Comparison of ENCODE assay signal across 14 cellular contexts in the genomic region with DNA sequence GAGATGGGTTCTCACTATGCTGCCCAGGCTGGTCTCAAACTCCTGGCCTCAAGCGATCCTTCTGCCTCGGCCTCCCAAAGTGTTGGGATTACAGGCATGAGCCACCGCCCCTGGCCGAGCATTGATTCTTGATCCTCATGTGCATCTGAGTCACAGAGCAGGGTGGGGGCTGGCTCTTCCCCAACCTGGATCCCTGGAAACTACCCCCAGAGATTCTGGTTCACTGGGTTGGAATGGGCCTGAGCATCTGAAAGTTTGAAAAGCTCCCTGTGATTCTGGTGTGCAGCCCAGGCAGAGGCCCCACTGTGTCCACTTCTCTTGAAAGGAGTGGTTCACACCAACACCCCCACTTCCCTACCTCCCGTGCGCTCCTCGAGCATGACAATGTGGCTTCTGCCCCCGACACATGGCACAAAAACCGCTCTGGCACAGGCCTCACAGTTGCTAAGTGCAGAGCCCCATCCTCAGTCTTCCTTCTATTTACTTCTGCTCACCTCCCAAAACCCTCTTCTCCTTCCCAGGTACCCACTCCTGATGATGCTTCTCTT. TPM values are rescaled to one million over a fixed set of nuclear protein-coding genes. Genes with fewer than 3 reads are reported as not detected.
"Had no signal": no experiment of that assay in that cellular context is flagged by ENCODE, and none has a peak within 500 bp of the region (broad histone marks: within the 10 kb centered on the region; RNA-seq: fewer than 3 reads in every experiment).

No MANE protein-coding gene starts in this region.

- H3K36me3 ChIP-seq: thoracic aorta, uterus had no signal

- H3K4me3 ChIP-seq: thoracic aorta, uterus had no signal

- H3K27me3 ChIP-seq: uterus had no signal

- H3K27me3 Mint-ChIP-seq: activated CD4-positive, alpha-beta T cell treated with anti-CD3 and anti-CD28 coated beads, Interleukin-2, amount 10 ng/mL, durations not matched to agents 7 days and 5 days; activated naive CD8-positive, alpha-beta T cell treated with anti-CD3 and anti-CD28 coated beads for 36 hours; stimulated activated naive CD8-positive, alpha-beta T cell treated with anti-CD3 and anti-CD28 coated beads, Interleukin-15, amount 100 ng/mL, for 72 hours had no signal

- H3K4me1 ChIP-seq: uterus had no signal

- H3K27ac Mint-ChIP-seq: activated CD4-positive, alpha-beta T cell treated with anti-CD3 and anti-CD28 coated beads, Interleukin-2, amount 10 ng/mL, durations not matched to agents 7 days and 5 days; activated naive CD8-positive, alpha-beta T cell treated with anti-CD3 and anti-CD28 coated beads for 36 hours; T-helper 1 cell treated with Interleukin-12 subunit alpha and Interleukin-12 subunit beta and Interleukin-4 antibody, amounts not matched to agents 30 μg/mL and 1 μg/mL, for 36 hours had no signal

- ATAC-seq: left ventricle myocardium superior; stimulated activated naive CD8-positive, alpha-beta T cell treated with anti-CD3 and anti-CD28 coated beads, Interleukin-15, amount 100 ng/mL, for 72 hours had no signal

- DNase-seq: activated CD4-positive, alpha-beta T cell treated with anti-CD3 and anti-CD28 coated beads, Interleukin-2, amount 10 ng/mL, durations not matched to agents 7 days and 5 days; activated CD4-positive, CD25-positive, alpha-beta regulatory T cell; activated effector memory CD4-positive, alpha-beta T cell treated with Interleukin-2 at 50 U/mL for 16 hours; activated naive CD8-positive, alpha-beta T cell treated with anti-CD3 and anti-CD28 coated beads for 36 hours; activated T-cell treated with anti-CD3 and anti-CD28 coated beads for 4 hours; left ventricle myocardium superior; nucleus accumbens; stimulated activated CD4-positive, alpha-beta T cell treated with anti-CD3 and anti-CD28 coated beads, Interleukin-4, amount 100 ng/mL, for 1 hour; stimulated activated CD8-positive, alpha-beta memory T cell treated with anti-CD3 and anti-CD28 coated beads, Interleukin-4, amount 100 ng/mL, for 48 hours; stimulated activated naive CD8-positive, alpha-beta T cell treated with anti-CD3 and anti-CD28 coated beads, Interleukin-15, amount 100 ng/mL, for 72 hours; uterus had no signal

- H3K27ac ChIP-seq: thoracic aorta, uterus had no signal

- H3K9me3 ChIP-seq: thoracic aorta, uterus had no signal

- H3K36me3 Mint-ChIP-seq: activated naive CD8-positive, alpha-beta T cell treated with anti-CD3 and anti-CD28 coated beads for 36 hours had no signal

- H3K4me3 Mint-ChIP-seq: activated CD4-positive, alpha-beta T cell treated with anti-CD3 and anti-CD28 coated beads, Interleukin-2, amount 10 ng/mL, durations not matched to agents 7 days and 5 days; activated naive CD8-positive, alpha-beta T cell treated with anti-CD3 and anti-CD28 coated beads for 36 hours; stimulated activated naive CD8-positive, alpha-beta T cell treated with anti-CD3 and anti-CD28 coated beads, Interleukin-15, amount 100 ng/mL, for 72 hours; T-helper 1 cell treated with Interleukin-12 subunit alpha and Interleukin-12 subunit beta and Interleukin-4 antibody, amounts not matched to agents 30 μg/mL and 1 μg/mL, for 36 hours had no signal

- H3K9me3 Mint-ChIP-seq: activated CD4-positive, alpha-beta T cell treated with anti-CD3 and anti-CD28 coated beads, Interleukin-2, amount 10 ng/mL, durations not matched to agents 7 days and 5 days; activated naive CD8-positive, alpha-beta T cell treated with anti-CD3 and anti-CD28 coated beads for 36 hours; stimulated activated naive CD8-positive, alpha-beta T cell treated with anti-CD3 and anti-CD28 coated beads, Interleukin-15, amount 100 ng/mL, for 72 hours; T-helper 1 cell treated with Interleukin-12 subunit alpha and Interleukin-12 subunit beta and Interleukin-4 antibody, amounts not matched to agents 30 μg/mL and 1 μg/mL, for 36 hours had no signal

RNA-seq across cellular contexts. Expression of a gene that starts 20.6 kb away (rescaled TPM):
- total RNA-seq: myocyte had no signal
